28 cellular contexts compared by ENCODE assay signal in genomic region chr3:47604145-47604544, GRCh38.
"Had no signal": no experiment of that assay in that cellular context is flagged by ENCODE, and none has a peak within 500 bp of the region (broad histone marks: within the 10 kb centered on the region; RNA-seq: fewer than 3 reads in every experiment).

No MANE protein-coding gene starts in this region.

- H3K36me3 ChIP-seq: colonic mucosa had no signal

- H3K27me3 ChIP-seq: colonic mucosa, esophagus squamous epithelium, gastrocnemius medialis, heart right ventricle had no signal

- H3K4me1 Mint-ChIP-seq: endodermal cell, naive B cell had no signal

- H3K4me3 ChIP-seq: colonic mucosa, esophagus squamous epithelium, gastrocnemius medialis, heart right ventricle, lower lobe of right lung had no signal

- H3K27ac ChIP-seq: colonic mucosa, epithelial cell of prostate, esophagus squamous epithelium, gastrocnemius medialis, heart right ventricle, lower lobe of right lung had no signal

- H3K9me3 Mint-ChIP-seq: dendritic cell treated with granulocyte-macrophage colony-stimulating factor and Interleukin-4, amounts not matched to agents 40 ng/mL and 50 ng/mL, for 4 days; effector memory CD8-positive, alpha-beta T cell; endodermal cell; naive B cell; naive thymus-derived CD8-positive, alpha-beta T cell had no signal

- H3K27me3 Mint-ChIP-seq: dendritic cell treated with granulocyte-macrophage colony-stimulating factor and Interleukin-4, amounts not matched to agents 40 ng/mL and 50 ng/mL, for 4 days; effector memory CD8-positive, alpha-beta T cell; naive B cell; naive thymus-derived CD8-positive, alpha-beta T cell had no signal

- ATAC-seq: effector memory CD8-positive, alpha-beta T cell; esophagus mucosa; gastrocnemius medialis; heart right ventricle; left cardiac atrium; left lobe of liver; left ventricle myocardium superior; lower lobe of right lung; naive thymus-derived CD8-positive, alpha-beta T cell had no signal

- DNase-seq: colonic mucosa; cortex of kidney; effector CD8-positive, alpha-beta T cell; effector memory CD8-positive, alpha-beta T cell; endodermal cell; erythroblast; esophagus squamous epithelium; foreskin fibroblast; foreskin melanocyte; gastrocnemius medialis; glutamatergic neuron; head of caudate nucleus; heart right ventricle; hippocampal formation; left cardiac atrium; left ventricle myocardium superior; lower lobe of right lung; mesenchymal stem cell; midbrain; naive B cell; naive thymus-derived CD8-positive, alpha-beta T cell had no signal

- H3K9me3 ChIP-seq: colonic mucosa, esophagus squamous epithelium, gastrocnemius medialis, heart right ventricle, lower lobe of right lung had no signal

- H3K4me3 Mint-ChIP-seq: dendritic cell treated with granulocyte-macrophage colony-stimulating factor and Interleukin-4, amounts not matched to agents 40 ng/mL and 50 ng/mL, for 4 days; effector memory CD8-positive, alpha-beta T cell; endodermal cell; naive B cell; naive thymus-derived CD8-positive, alpha-beta T cell had no signal

- H3K4me1 ChIP-seq: esophagus squamous epithelium, lower lobe of right lung had no signal

- H3K27ac Mint-ChIP-seq: dendritic cell treated with granulocyte-macrophage colony-stimulating factor and Interleukin-4, amounts not matched to agents 40 ng/mL and 50 ng/mL, for 4 days; endodermal cell; naive B cell had no signal

- FAIRE-seq: endometrium, islet of Langerhans, keratinocyte had no signal
